Comparison of ENCODE assay signal across 13 cellular contexts in genomic region chr5:134053314-134053839, GRCh38. TPM values are rescaled to one million over a fixed set of nuclear protein-coding genes. Genes with fewer than 3 reads are reported as not detected.
DNase-seq lines count a peak whose midpoint lies in the region; ATAC-seq, FAIRE-seq and TF ChIP-seq lines count a peak whose summit lies in the region.
"Had no signal": no experiment of that assay in that cellular context is flagged by ENCODE, and none has a peak within 500 bp of the region (broad histone marks: within the 10 kb centered on the region; RNA-seq: fewer than 3 reads in every experiment).

No MANE protein-coding gene starts in this region.

- H3K9me3 Mint-ChIP-seq in activated naive CD8-positive, alpha-beta T cell treated with anti-CD3 and anti-CD28 coated beads, Interleukin-2, amount 10 ng/mL, durations not matched to agents 7 days and 5 days = no peaks in the 10 kb centered on the region
- H3K9me3 Mint-ChIP-seq in nephron progenitor cell = no peaks in the 10 kb centered on the region

- intact Hi-C loops in mucosa of descending colon (cut with DNase I, micrococcal nuclease) = no loop called here

- H3K4me3 ChIP-seq in BLaER1 = no peak overlapping the region
- H3K4me3 ChIP-seq in HEK293 (ENCODE audit: low read depth, low read length) = no peak overlapping the region
- H3K4me3 ChIP-seq in mucosa of descending colon = no peak overlapping the region
- H3K4me3 ChIP-seq: esophagus muscularis mucosa had no signal

- no peaks in the 10 kb centered on the region for H3K27me3 ChIP-seq in BLaER1

- H3K4me2 ChIP-seq in BLaER1 = peak overlapping the region; percentile 68
- H3K4me2 ChIP-seq: KMS-11 had no signal

- no peaks in the 10 kb centered on the region for H3K9me3 ChIP-seq in BLaER1
- H3K9me3 ChIP-seq in HEK293 (ENCODE audit: control insufficient read depth, insufficient read depth, low read depth, low read length) = no peaks in the 10 kb centered on the region
- no peaks in the 10 kb centered on the region for H3K9me3 ChIP-seq in mucosa of descending colon
- H3K9me3 ChIP-seq: esophagus muscularis mucosa had no signal

- H3K4me3 Mint-ChIP-seq in activated naive CD8-positive, alpha-beta T cell treated with anti-CD3 and anti-CD28 coated beads, Interleukin-2, amount 10 ng/mL, durations not matched to agents 7 days and 5 days = peak overlapping the region; percentile 57
- no peak overlapping the region for H3K4me3 Mint-ChIP-seq in nephron progenitor cell

- FAIRE-seq in urothelium cell line (lab: Jason Lieb, UNC) (no peak), RCC 7860 (lab: Jason Lieb, UNC) (no peak)
- FAIRE-seq: bronchial epithelial cell, G401.6 had no signal

- TF ChIP-seq CTCF in HEK293 (tag by site-specific recombination; IDR thresholded peaks at IDR 0.05) (no peak), mucosa of descending colon (IDR thresholded peaks at IDR 0.05) (no peak), nephron progenitor cell (IDR thresholded peaks at IDR 0.05) (no peak)

- H3K27ac Mint-ChIP-seq in activated naive CD8-positive, alpha-beta T cell treated with anti-CD3 and anti-CD28 coated beads, Interleukin-2, amount 10 ng/mL, durations not matched to agents 7 days and 5 days = peak overlapping the region; percentile 87
- H3K27ac Mint-ChIP-seq in nephron progenitor cell = no peak overlapping the region

- H3K36me3 Mint-ChIP-seq in activated naive CD8-positive, alpha-beta T cell treated with anti-CD3 and anti-CD28 coated beads, Interleukin-2, amount 10 ng/mL, durations not matched to agents 7 days and 5 days = peaks cover 1% of the 10 kb centered on the region
- H3K36me3 Mint-ChIP-seq in nephron progenitor cell (ENCODE audit: low read depth) = no peaks in the 10 kb centered on the region

- H3K4me1 Mint-ChIP-seq in activated naive CD8-positive, alpha-beta T cell treated with anti-CD3 and anti-CD28 coated beads, Interleukin-2, amount 10 ng/mL, durations not matched to agents 7 days and 5 days = peaks cover 25% of the 10 kb centered on the region
- H3K4me1 Mint-ChIP-seq in nephron progenitor cell = peaks cover 24% of the 10 kb centered on the region

- CTCF ChIA-PET in HEK293 (lab: Yijun Ruan, JAX) = interaction anchor here (1.1 to 2.1 kb wide), 4 partner anchors 14 to 85 kb away, joined by 3 to 20 read pairs (median 4); no protein-coding TSS in a partner anchor

- H3K27me3 Mint-ChIP-seq in activated naive CD8-positive, alpha-beta T cell treated with anti-CD3 and anti-CD28 coated beads, Interleukin-2, amount 10 ng/mL, durations not matched to agents 7 days and 5 days = no peaks in the 10 kb centered on the region
- H3K27me3 Mint-ChIP-seq in nephron progenitor cell (ENCODE audit: low read depth, poor library complexity) = peaks cover 15% of the 10 kb centered on the region

- peak; percentile 42 for ATAC-seq in activated naive CD8-positive, alpha-beta T cell treated with anti-CD3 and anti-CD28 coated beads, Interleukin-2, amount 10 ng/mL, durations not matched to agents 7 days and 5 days (ENCODE audit: low read depth)
- ATAC-seq in mucosa of descending colon (peak; percentile 41), GM19467 (IDR thresholded peaks at IDR 0.05; ENCODE audit: unreplicated experiment) (no peak)

- H3K27ac ChIP-seq in BLaER1 = no peak overlapping the region
- no peak overlapping the region for H3K27ac ChIP-seq in HEK293 (ENCODE audit: extremely low read depth, low read depth, low read length)
- H3K27ac ChIP-seq: KMS-11 had no signal

- H3K9ac ChIP-seq in BLaER1 = no peak overlapping the region
- H3K9ac ChIP-seq: KMS-11 had no signal

- DNase-seq in activated naive CD8-positive, alpha-beta T cell treated with anti-CD3 and anti-CD28 coated beads, Interleukin-2, amount 10 ng/mL, durations not matched to agents 7 days and 5 days = no peak
- DNase-seq in mucosa of descending colon (no peak), nephron progenitor cell (no peak), urothelium cell line (ENCODE audit: low spot score) (no peak), RCC 7860 (ENCODE audit: low spot score) (no peak)
- DNase-seq: C1 segment of cervical spinal cord had no signal

- peaks cover 22% of the 10 kb centered on the region for H3K4me1 ChIP-seq in BLaER1
- no peaks in the 10 kb centered on the region for H3K4me1 ChIP-seq in HEK293 (ENCODE audit: control insufficient read depth, insufficient read depth, low read length)
- no peaks in the 10 kb centered on the region for H3K4me1 ChIP-seq in mucosa of descending colon (ENCODE audit: low read depth)
- H3K4me1 ChIP-seq: esophagus muscularis mucosa had no signal

- H4K20me1 ChIP-seq in BLaER1 = no peaks in the 10 kb centered on the region

- H3K36me3 ChIP-seq in BLaER1 (no peaks in the 10 kb centered on the region), HEK293 (ENCODE audit: control insufficient read depth in 2 of 2, insufficient read depth in 1 of 2, low read length in 2 of 2) (no peaks in the 10 kb centered on the region), mucosa of descending colon (ENCODE audit: low read depth) (no peaks in the 10 kb centered on the region)
- H3K36me3 ChIP-seq: esophagus muscularis mucosa had no signal

- POLR2A ChIA-PET in HEK293 (lab: Yijun Ruan, JAX) = interaction anchor here (1.0 kb wide), 1 partner anchor 41 kb away, joined by 3 read pairs; no protein-coding TSS in a partner anchor
- POLR2A ChIA-PET in activated naive CD8-positive, alpha-beta T cell treated with anti-CD3 and anti-CD28 coated beads, Interleukin-2, amount 10 ng/mL, durations not matched to agents 7 days and 5 days (lab: Charles Lee) = interaction anchor here (0.9 to 2.0 kb wide), 7 partner anchors 16 to 124 kb away, joined by 3 to 10 read pairs (median 4); partner anchors contain the start of genes SKP1, TCF7 and VDAC1

TF ChIP-seq in HEK293, 187 proteins besides CTCF, POLR2A, EP300 and RAD21:
- TF ChIP-seq PRDM10 (tag by site-specific recombination; IDR thresholded peaks at IDR 0.05) (peak; percentile 40; the same call in 1 of the 2 replicates), SP7 (tag by site-specific recombination; IDR thresholded peaks at IDR 0.05) (no peak)

RNA-seq across cellular contexts. Expression of gene VDAC1, which starts 48.6 kb away (rescaled TPM):
- 100 to 1,000 TPM; 194 to 199 TPM for total RNA-seq in activated naive CD8-positive, alpha-beta T cell treated with anti-CD3 and anti-CD28 coated beads, Interleukin-2, amount 10 ng/mL, durations not matched to agents 7 days and 5 days
- total RNA-seq in mucosa of descending colon = 100 to 1,000 TPM; 153 to 283 (median 246) TPM
